In genomic region chr5:128083811-128084227, GRCh38 we compare ENCODE assay signal across 8 cellular contexts. TPM values are rescaled to one million over a fixed set of nuclear protein-coding genes. Genes with fewer than 3 reads are reported as not detected.
DNase-seq lines count a peak whose midpoint lies in the region; ATAC-seq lines count a peak whose summit lies in the region.

No MANE protein-coding gene starts in this region.

- no peaks in the 10 kb centered on the region for H3K27me3 Mint-ChIP-seq in stimulated activated naive B cell treated with anti-CD40 and anti-IgM and Interleukin-4, amounts not matched to agents 10 μg/mL and 1 μg/mL and 100 μg/mL, for 72 hours

- H3K9ac ChIP-seq in iPS-15b (ENCODE audit: low read depth, low read length), result no peak overlapping the region

- no peaks in the 10 kb centered on the region for H3K36me3 ChIP-seq in iPS-15b (ENCODE audit: control insufficient read depth, insufficient read depth, low read length)

- H3K9me3 Mint-ChIP-seq in stimulated activated naive B cell treated with anti-CD40 and anti-IgM and Interleukin-4, amounts not matched to agents 10 μg/mL and 1 μg/mL and 100 μg/mL, for 72 hours, result no peaks in the 10 kb centered on the region

- peaks cover 21% of the 10 kb centered on the region for H3K27me3 ChIP-seq in iPS-15b (ENCODE audit: control insufficient read depth, insufficient read depth, low read length)

- no peaks in the 10 kb centered on the region for H3K9me3 ChIP-seq in iPS-15b (ENCODE audit: control insufficient read depth, insufficient read depth, low read length)

- peaks cover 15 to 27% of the 10 kb centered on the region in 2 donors for H3K36me3 Mint-ChIP-seq in stimulated activated naive B cell treated with anti-CD40 and anti-IgM and Interleukin-4, amounts not matched to agents 10 μg/mL and 1 μg/mL and 100 μg/mL, for 72 hours

- DNase-seq in AG20443 (ENCODE audit: low spot score), result peak; percentile 79
- DNase-seq in amniotic epithelial cell (ENCODE audit: low read depth), result peak; percentile 54
- DNase-seq in stimulated activated naive B cell treated with anti-CD40 and anti-IgM and Interleukin-4, amounts not matched to agents 10 μg/mL and 1 μg/mL and 100 μg/mL, for 72 hours, result no peak
- no peak for DNase-seq in mesenteric fat pad (ENCODE audit: low spot score)
- DNase-seq in stimulated activated CD4-positive, alpha-beta T cell treated with anti-CD3 and anti-CD28 coated beads, Interleukin-12 subunit alpha, Interleukin-12 subunit beta, amount 100 ng/mL, for 4 hours, result no peak

- H3K4me1 Mint-ChIP-seq in stimulated activated naive B cell treated with anti-CD40 and anti-IgM and Interleukin-4, amounts not matched to agents 10 μg/mL and 1 μg/mL and 100 μg/mL, for 72 hours, result peaks cover 40 to 54% of the 10 kb centered on the region in 2 donors

- ATAC-seq in GM19043 (IDR thresholded peaks at IDR 0.05; ENCODE audit: low read depth, unreplicated experiment), result peak; percentile 31
- ATAC-seq in HG03175 (IDR thresholded peaks at IDR 0.05; ENCODE audit: unreplicated experiment), result peak; percentile 29
- peak; percentile 35 to 50 for ATAC-seq in stimulated activated naive B cell treated with anti-CD40 and anti-IgM and Interleukin-4, amounts not matched to agents 10 μg/mL and 1 μg/mL and 100 μg/mL, for 72 hours (replicated peaks)

- H3K4me1 ChIP-seq in iPS-15b (ENCODE audit: control insufficient read depth, insufficient read depth, low read length), result peaks cover 4% of the 10 kb centered on the region

- no peak overlapping the region for H3K27ac Mint-ChIP-seq in stimulated activated naive B cell treated with anti-CD40 and anti-IgM and Interleukin-4, amounts not matched to agents 10 μg/mL and 1 μg/mL and 100 μg/mL, for 72 hours

- peak overlapping the region; percentile 87 for H3K4me3 ChIP-seq in iPS-15b (ENCODE audit: low read depth, low read length)

- peak overlapping the region in 1 of 2 donors; percentile 88 for H3K4me3 Mint-ChIP-seq in stimulated activated naive B cell treated with anti-CD40 and anti-IgM and Interleukin-4, amounts not matched to agents 10 μg/mL and 1 μg/mL and 100 μg/mL, for 72 hours

RNA-seq across cellular contexts. Expression of gene SLC12A2, which starts 0.3 kb away (rescaled TPM):
- 14.0 TPM for total RNA-seq in mesenteric fat pad

Comparison
In these comparisons a context has a peak if more than half of its experiments do, and no peak if none do; other contexts are left out.
1. DNase-seq: peak in AG20443 (single experiment) and amniotic epithelial cell (single experiment); none in stimulated activated naive B cell treated with anti-CD40 and anti-IgM and Interleukin-4, amounts not matched to agents 10 μg/mL and 1 μg/mL and 100 μg/mL, for 72 hours (single experiment), mesenteric fat pad (single experiment) and stimulated activated CD4-positive, alpha-beta T cell treated with anti-CD3 and anti-CD28 coated beads, Interleukin-12 subunit alpha, Interleukin-12 subunit beta, amount 100 ng/mL, for 4 hours (single experiment).
2. Peak in every context shown above with its lines, with median percentiles within 50 percentile points of each other: ATAC-seq.